Comparison of ENCODE assay signal across 8 cellular contexts in genomic region chr12:123533672-123534643, GRCh38. TPM values are rescaled to one million over a fixed set of nuclear protein-coding genes. Genes with fewer than 3 reads are reported as not detected.
DNase-seq lines count a peak whose midpoint lies in the region; ATAC-seq, FAIRE-seq and TF ChIP-seq lines count a peak whose summit lies in the region.

Gene RILPL1, minus strand, starts transcription at chr12:123533719. Its CDS starts 237 bp downstream, at chr12:123533482.

- H3K36me3 ChIP-seq in Karpas-422 (ENCODE audit: insufficient read depth, low read length) (no peaks in the 10 kb centered on the region), smooth muscle cell (ENCODE audit: low read depth) (no peaks in the 10 kb centered on the region)

- H3F3A ChIP-seq in smooth muscle cell (ENCODE audit: low read depth), result peaks cover 4% of the 10 kb centered on the region

- H3K36me3 Mint-ChIP-seq in activated B cell treated with CpG ODN at 0.5 μM for 24 hours (ENCODE audit: low read depth), result no peaks in the 10 kb centered on the region

- H2AFZ ChIP-seq in Karpas-422 (ENCODE audit: low read length) (no peak within 1 kb of the TSS), smooth muscle cell (ENCODE audit: low read depth) (peak within 1 kb of the TSS; percentile 93)

- WGBS in A549 (ENCODE audit: missing lambda C conversion rate), result under 1% methylated on average over 29 of the region's 114 CpGs
- WGBS in smooth muscle cell (ENCODE audit: low lambda C conversion rate), result 2% methylated on average over 9 of the region's 114 CpGs

- no peaks in the 10 kb centered on the region for H3K27me3 Mint-ChIP-seq in activated B cell treated with CpG ODN at 0.5 μM for 24 hours

- peak; percentile 63 for TF ChIP-seq CTCF in A549 (IDR thresholded peaks at IDR 0.05)
- TF ChIP-seq CTCF in activated B cell treated with CpG ODN at 0.5 μM for 24 hours (IDR thresholded peaks at IDR 0.05), result no peak
- peak; percentile 31 for TF ChIP-seq CTCF in smooth muscle cell (IDR thresholded peaks at IDR 0.05; ENCODE audit: borderline replicate concordance, insufficient read depth, poor library complexity, severe bottlenecking)

- POLR2A ChIA-PET in A549 (lab: Yijun Ruan, JAX) (interaction anchor here (0.5 kb wide), 1 partner anchor 150 kb away, joined by 3 read pairs; no protein-coding TSS in a partner anchor), activated B cell treated with CpG ODN at 0.5 μM for 24 hours (lab: Charles Lee) (interaction anchor here (0.5 kb wide), 1 partner anchor 640 kb away, joined by 4 read pairs; no protein-coding TSS in a partner anchor)

- H3K9ac ChIP-seq in Karpas-422 (ENCODE audit: low read length) (peak within 1 kb of the TSS; percentile 35; the same call in 1 of the 2 replicates), smooth muscle cell (ENCODE audit: low read depth) (peak within 1 kb of the TSS; percentile 43)

- H3K9me3 ChIP-seq in A549 (no peaks in the 10 kb centered on the region), Karpas-422 (ENCODE audit: low read length) (no peaks in the 10 kb centered on the region), smooth muscle cell (replicated peaks; ENCODE audit: low read depth) (no peaks in the 10 kb centered on the region)

- H3K4me1 ChIP-seq in A549 (peaks cover 19% of the 10 kb centered on the region), Karpas-422 (ENCODE audit: low read length) (no peaks in the 10 kb centered on the region), smooth muscle cell (ENCODE audit: low read depth) (peaks cover 17% of the 10 kb centered on the region)

- H3K27ac ChIP-seq in A549 (peak within 1 kb of the TSS; percentile 91 to 100), Karpas-422 (ENCODE audit: low read length) (no peak within 1 kb of the TSS), smooth muscle cell (ENCODE audit: low read depth) (peak within 1 kb of the TSS; percentile 38)

- intact Hi-C loops in activated B cell treated with CpG ODN at 0.5 μM for 24 hours (cut with micrococcal nuclease), result loop anchor here (2.0 kb wide), 1 partner anchor 97 kb away; the partner anchor contains the start of gene RILPL2

- H3K27ac Mint-ChIP-seq in activated B cell treated with CpG ODN at 0.5 μM for 24 hours, result no peak within 1 kb of the TSS

- H3K4me2 ChIP-seq in A549, result peak within 1 kb of the TSS; percentile 95
- peak within 1 kb of the TSS; percentile 50 for H3K4me2 ChIP-seq in Karpas-422 (ENCODE audit: low read depth, low read length, poor library complexity, severe bottlenecking)
- peak within 1 kb of the TSS; percentile 95 for H3K4me2 ChIP-seq in smooth muscle cell

- ATAC-seq in A549, result peak; percentile 85 to 86
- ATAC-seq in activated B cell treated with CpG ODN at 0.5 μM for 24 hours (ENCODE audit: low read depth), result peak; percentile 72
- ATAC-seq in GM18519 (IDR thresholded peaks at IDR 0.05; ENCODE audit: low FRiP score, unreplicated experiment), result no peak

- H3K79me2 ChIP-seq in Karpas-422 (ENCODE audit: low read length) (no peaks in the 10 kb centered on the region), smooth muscle cell (ENCODE audit: low read depth) (peaks cover 16% of the 10 kb centered on the region)

- H3K9me3 Mint-ChIP-seq in activated B cell treated with CpG ODN at 0.5 μM for 24 hours, result no peaks in the 10 kb centered on the region

- H4K20me1 ChIP-seq in Karpas-422 (ENCODE audit: insufficient read depth, low read depth, low read length) (no peaks in the 10 kb centered on the region), smooth muscle cell (ENCODE audit: low read depth) (no peaks in the 10 kb centered on the region)

- TF ChIP-seq POLR2A in A549 (IDR thresholded peaks at IDR 0.05; ENCODE audit: low read length), result no peak

- H3K27me3 ChIP-seq in Karpas-422 (ENCODE audit: low read length), result no peaks in the 10 kb centered on the region
- H3K27me3 ChIP-seq in smooth muscle cell (ENCODE audit: low read depth), result no peaks in the 10 kb centered on the region

- peak within 1 kb of the TSS; percentile 85 for H3K4me3 Mint-ChIP-seq in activated B cell treated with CpG ODN at 0.5 μM for 24 hours

- CTCF ChIA-PET in A549 (lab: Yijun Ruan, JAX) (interaction anchor here (0.7 to 2.4 kb wide), 10 partner anchors 8 to 307 kb away, joined by 3 to 9 read pairs (median 4); partner anchors contain the start of genes DDX55 and TMED2), activated B cell treated with CpG ODN at 0.5 μM for 24 hours (lab: Charles Lee) (no interaction called here)

- no peak; a peak in 1 of 5 replicates for TF ChIP-seq RAD21 in A549 (conservative IDR thresholded peaks at IDR 0.05 in 1 of 2, IDR thresholded peaks at IDR 0.05 in 1 of 2)

- no peak for FAIRE-seq in A549 (lab: Jason Lieb, UNC)
- no peak for FAIRE-seq in GM18507 (lab: Jason Lieb, UNC)

- peak; percentile 77 to 79 for DNase-seq in A549 (ENCODE audit: low read depth in 1 of 2, low spot score in 1 of 2)
- DNase-seq in GM18507 (ENCODE audit: extremely low spot score, insufficient read length, low read depth), result peak; percentile 56
- DNase-seq in Karpas-422, result peak; percentile 61
- DNase-seq in activated B cell treated with CpG ODN at 0.5 μM for 24 hours, result peak; percentile 66
- DNase-seq in cerebellar cortex (ENCODE audit: low spot score), result peak; percentile 58
- peak; percentile 96 for DNase-seq in islet precursor cell
- peak; percentile 61 for DNase-seq in smooth muscle cell (lab: John Stamatoyannopoulos, UW; ENCODE audit: unreplicated experiment)

- H3K9me2 ChIP-seq in Karpas-422 (replicated peaks; ENCODE audit: insufficient read depth, low read length), result no peaks in the 10 kb centered on the region

- H3K4me3 ChIP-seq in A549 (peak within 1 kb of the TSS; percentile 60), Karpas-422 (ENCODE audit: low read length) (peak within 1 kb of the TSS; percentile 47; the same call in 1 of the 2 replicates), smooth muscle cell (peak within 1 kb of the TSS; percentile 85)

- TF ChIP-seq EP300 in A549 (IDR thresholded peaks at IDR 0.05), result no peak

- H3K4me1 Mint-ChIP-seq in activated B cell treated with CpG ODN at 0.5 μM for 24 hours, result peaks cover 20% of the 10 kb centered on the region

TF ChIP-seq in A549, 52 proteins besides CTCF, POLR2A, EP300 and RAD21 (continues in another document):
- no peak for TF ChIP-seq GATA3 (IDR thresholded peaks at IDR 0.05; ENCODE audit: borderline replicate concordance)
- no peak for TF ChIP-seq MAFK (IDR thresholded peaks at IDR 0.05; ENCODE audit: partially characterized antibody)
- peak; percentile 15; the same call in 1 of the 2 replicates for TF ChIP-seq MAX (IDR thresholded peaks at IDR 0.05)
- TF ChIP-seq, protein P1, sequence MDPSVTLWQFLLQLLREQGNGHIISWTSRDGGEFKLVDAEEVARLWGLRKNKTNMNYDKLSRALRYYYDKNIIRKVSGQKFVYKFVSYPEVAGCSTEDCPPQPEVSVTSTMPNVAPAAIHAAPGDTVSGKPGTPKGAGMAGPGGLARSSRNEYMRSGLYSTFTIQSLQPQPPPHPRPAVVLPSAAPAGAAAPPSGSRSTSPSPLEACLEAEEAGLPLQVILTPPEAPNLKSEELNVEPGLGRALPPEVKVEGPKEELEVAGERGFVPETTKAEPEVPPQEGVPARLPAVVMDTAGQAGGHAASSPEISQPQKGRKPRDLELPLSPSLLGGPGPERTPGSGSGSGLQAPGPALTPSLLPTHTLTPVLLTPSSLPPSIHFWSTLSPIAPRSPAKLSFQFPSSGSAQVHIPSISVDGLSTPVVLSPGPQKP (IDR thresholded peaks at IDR 0.05; ENCODE audit: low read depth, low read length), result no peak
- no peak for TF ChIP-seq CBX2 (IDR thresholded peaks at IDR 0.05; ENCODE audit: borderline replicate concordance, low read depth)
- TF ChIP-seq PHF8 (IDR thresholded peaks at IDR 0.05; ENCODE audit: borderline replicate concordance, low read depth), result peak; percentile 60; the same call in 1 of the 2 replicates
- TF ChIP-seq, protein P2, sequence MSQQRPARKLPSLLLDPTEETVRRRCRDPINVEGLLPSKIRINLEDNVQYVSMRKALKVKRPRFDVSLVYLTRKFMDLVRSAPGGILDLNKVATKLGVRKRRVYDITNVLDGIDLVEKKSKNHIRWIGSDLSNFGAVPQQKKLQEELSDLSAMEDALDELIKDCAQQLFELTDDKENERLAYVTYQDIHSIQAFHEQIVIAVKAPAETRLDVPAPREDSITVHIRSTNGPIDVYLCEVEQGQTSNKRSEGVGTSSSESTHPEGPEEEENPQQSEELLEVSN (IDR thresholded peaks at IDR 0.05; ENCODE audit: borderline replicate concordance, low read depth), result no peak

RNA-seq across cellular contexts. Expression of gene RILPL1, which starts in this region (rescaled TPM):
- polyA plus RNA-seq in A549 (2011; rRNA removed), result 14.2 and 15.5 TPM in 2 replicates
- polyA plus RNA-seq in A549 (2012; cell fraction: cytosol; rRNA removed), result 18.3 and 18.7 TPM in 2 replicates
- 43.8 and 48.1 TPM in 2 replicates for polyA plus RNA-seq in A549 (2012; cell fraction: nucleus; rRNA removed)
- polyA plus RNA-seq in A549 (2017; fragmentation: RNase III; extraction: RNeasy Plus Mini Kit Qiagen cat#74134 plus additional on column Dnase treatment), result 7.0 to 8.7 TPM (median 8.0 TPM) in 3 replicates
- polyA minus RNA-seq in A549 (2011; rRNA and poly(A)+ RNA removed), result 6.7 and 9.6 TPM in 2 replicates
- 0.07 TPM in 1 of 2 replicates, not detected in the other for total RNA-seq in Karpas-422 (2014; rRNA removed; shearing (Covaris generic); ENCODE audit: low replicate concordance)
- 0.67 and 0.69 TPM in 2 replicates for total RNA-seq in activated B cell treated with CpG ODN at 0.5 μM for 24 hours
- total RNA-seq in smooth muscle cell, result 13.2 and 17.9 TPM in 2 replicates
- polyA plus RNA-seq in smooth muscle cell, result 29.8 and 36.3 TPM in 2 replicates

Comparison
In these comparisons a context has a peak if more than half of its experiments do, and no peak if none do; other contexts are left out.
1. Peak in DNase-seq, H3K4me3 ChIP-seq, H3K9ac ChIP-seq and H3K4me2 ChIP-seq in Karpas-422; RNA of the gene not detected or under 1 TPM.
2. Peak in DNase-seq and ATAC-seq in activated B cell treated with CpG ODN at 0.5 μM for 24 hours; RNA of the gene not detected or under 1 TPM.